In genomic region chr3:72663429-72663828, GRCh38 we compare ENCODE assay signal across 1 cellular context.
TF ChIP-seq lines count a peak whose summit lies in the region.

No MANE protein-coding gene starts in this region.

TF ChIP-seq in HepG2, 621 proteins besides CTCF, POLR2A, EP300 and RAD21 (continued from another document):
- TF ChIP-seq ZBTB14 (CRISPR knock-in tag; IDR thresholded peaks at IDR 0.05) = no peak
- 0 out of 2 replicates have a peak, but pooled peaks have one; percentile 16 for TF ChIP-seq HDAC1 (CRISPR knock-in tag; IDR thresholded peaks at IDR 0.05)
- TF ChIP-seq NR2C2 (CRISPR knock-in tag; IDR thresholded peaks at IDR 0.05; ENCODE audit: borderline replicate concordance) = no peak
- TF ChIP-seq ZNF275 (CRISPR knock-in tag; IDR thresholded peaks at IDR 0.05; ENCODE audit: borderline replicate concordance) = no peak
- no peak for TF ChIP-seq ZNF468 (CRISPR knock-in tag; IDR thresholded peaks at IDR 0.05)
- TF ChIP-seq TIGD3 (CRISPR knock-in tag; IDR thresholded peaks at IDR 0.05; ENCODE audit: borderline replicate concordance) = no peak
- peak; percentile 10; the same call in 1 of the 2 replicates for TF ChIP-seq SOX5 (CRISPR knock-in tag; IDR thresholded peaks at IDR 0.05; ENCODE audit: borderline replicate concordance)
- TF ChIP-seq HOXA3 (CRISPR knock-in tag; IDR thresholded peaks at IDR 0.05) = no peak
- no peak for TF ChIP-seq ATF7-NPFF (CRISPR knock-in tag; IDR thresholded peaks at IDR 0.05; ENCODE audit: low read depth)
- no peak for TF ChIP-seq SP1 (IDR thresholded peaks at IDR 0.05)
- TF ChIP-seq SP1 (CRISPR knock-in tag; IDR thresholded peaks at IDR 0.05) = no peak
